ENCODE assay signal across 10 cellular contexts in the genomic region with DNA sequence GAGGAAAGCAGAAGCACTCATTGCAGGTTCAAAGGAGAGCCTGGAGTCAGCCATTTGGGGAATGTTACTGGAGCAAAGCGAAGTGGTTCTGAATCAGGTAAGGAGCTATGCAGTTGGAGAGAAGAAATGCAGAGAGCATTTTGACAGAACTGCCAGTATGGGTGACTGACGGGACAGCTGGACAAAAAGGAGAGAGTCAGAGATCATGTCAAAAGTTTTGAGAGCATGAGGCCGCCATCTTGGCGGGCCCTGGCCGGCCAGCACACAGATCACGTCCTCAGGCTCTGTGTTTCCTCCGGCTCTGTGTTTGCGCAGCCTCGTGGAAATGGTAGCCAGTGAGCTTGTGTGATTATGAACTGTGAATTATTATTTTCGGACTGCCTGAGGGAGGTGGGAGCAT.
"Had no signal": no experiment of that assay in that cellular context is flagged by ENCODE, and none has a peak within 500 bp of the region (broad histone marks: within the 10 kb centered on the region; RNA-seq: fewer than 3 reads in every experiment).

No MANE protein-coding gene starts in this region.

- H3K36me3 ChIP-seq: HAP-1 had no signal

- H3K27ac ChIP-seq: HL-60 had no signal

- H3K27me3 Mint-ChIP-seq: IgD-negative memory B cell had no signal

- H3K9me3 Mint-ChIP-seq: HFFc6 had no signal

- H2AFZ ChIP-seq: GM23338 had no signal

- H3K27ac Mint-ChIP-seq: GM23338, HFFc6 had no signal

- H3K4me1 Mint-ChIP-seq: GM23338 had no signal

- H3K4me2 ChIP-seq: GM23338 had no signal

- H3K4me3 Mint-ChIP-seq: GM23338, HFFc6, IgD-negative memory B cell had no signal

- ATAC-seq: GM23338, HCT116, HepG2 had no signal

- H3K4me1 ChIP-seq: HAP-1 had no signal

- H3K4me3 ChIP-seq: GM23338, HAP-1 had no signal

- DNase-seq: HFFc6, KG1 had no signal

- FAIRE-seq: H1, H54, HepG2 had no signal
